ENCODE assay signal across 24 cellular contexts in genomic region chr1:204343850-204344249, GRCh38. TPM values are rescaled to one million over a fixed set of nuclear protein-coding genes. Genes with fewer than 3 reads are reported as not detected.
DNase-seq lines count a peak whose midpoint lies in the region; ATAC-seq, FAIRE-seq and TF ChIP-seq lines count a peak whose summit lies in the region.
"Had no signal": no experiment of that assay in that cellular context is flagged by ENCODE, and none has a peak within 500 bp of the region (broad histone marks: within the 10 kb centered on the region; RNA-seq: fewer than 3 reads in every experiment).

No MANE protein-coding gene starts in this region.

- H3K9me3 Mint-ChIP-seq in neural progenitor cell = no peaks in the 10 kb centered on the region
- H3K9me3 Mint-ChIP-seq in activated T-cell treated with anti-CD3 and anti-CD28 coated beads, Interleukin-2, amount 50 U/mL, for 72 hours = no peaks in the 10 kb centered on the region
- H3K9me3 Mint-ChIP-seq: T-cell had no signal

- no peaks in the 10 kb centered on the region for H3K36me3 ChIP-seq in K562 (ENCODE audit: control insufficient read depth, insufficient read depth, low read length)
- H3K36me3 ChIP-seq in neural progenitor cell = no peaks in the 10 kb centered on the region
- H3K36me3 ChIP-seq: BLaER1, SJSA1 had no signal

- peaks cover 5% of the 10 kb centered on the region for H3K27me3 Mint-ChIP-seq in neural progenitor cell (ENCODE audit: insufficient read depth, low read depth)
- peaks cover 12% of the 10 kb centered on the region for H3K27me3 Mint-ChIP-seq in activated T-cell treated with anti-CD3 and anti-CD28 coated beads, Interleukin-2, amount 50 U/mL, for 72 hours (ENCODE audit: low read depth)

- peaks cover 2% of the 10 kb centered on the region for H3K36me3 Mint-ChIP-seq in neural progenitor cell
- no peaks in the 10 kb centered on the region for H3K36me3 Mint-ChIP-seq in activated T-cell treated with anti-CD3 and anti-CD28 coated beads, Interleukin-2, amount 50 U/mL, for 72 hours (ENCODE audit: insufficient read depth in 2 of 2)
- H3K36me3 Mint-ChIP-seq: CD4-positive, CD25-positive, alpha-beta regulatory T cell; T-cell had no signal

- WGBS in K562 (ENCODE audit: insufficient coverage, low coverage, missing lambda C conversion rate) = 0% methylated on average over 5 of the region's 5 CpGs

- no peaks in the 10 kb centered on the region for H3K9me1 ChIP-seq in K562 (ENCODE audit: control insufficient read depth, insufficient read depth, low read length)

- H3K4me1 Mint-ChIP-seq in neural progenitor cell = peaks cover 89% of the 10 kb centered on the region
- H3K4me1 Mint-ChIP-seq in activated T-cell treated with anti-CD3 and anti-CD28 coated beads, Interleukin-2, amount 50 U/mL, for 72 hours (ENCODE audit: low read depth) = peaks cover 7% of the 10 kb centered on the region
- H3K4me1 Mint-ChIP-seq: CD4-positive, CD25-positive, alpha-beta regulatory T cell; T-cell had no signal

- POLR2A ChIA-PET in K562 (lab: Yijun Ruan, JAX) = interaction anchor here (0.7 to 3.2 kb wide), 5 partner anchors 11 to 181 kb away, joined by 3 to 16 read pairs (median 3); no protein-coding TSS in a partner anchor

- no peak for TF ChIP-seq CTCF in K562 (IDR thresholded peaks at IDR 0.05 in 2 of 3, conservative IDR thresholded peaks at IDR 0.05 in 1 of 3; ENCODE audit: insufficient read depth in 2 of 3, low read depth in 1 of 3, low read length in 3 of 3)
- TF ChIP-seq CTCF in neural progenitor cell (IDR thresholded peaks at IDR 0.05) = no peak

- no peak for TF ChIP-seq EP300 in K562 (IDR thresholded peaks at IDR 0.05; ENCODE audit: low read length)

- H3K27ac ChIP-seq in K562 (ENCODE audit: extremely low read depth, low read depth, low read length) = no peak overlapping the region
- H3K27ac ChIP-seq in neural progenitor cell = no peak overlapping the region
- H3K27ac ChIP-seq: BLaER1, HL-60, PC-9, SJSA1 had no signal

- in situ Hi-C loops in K562 (cut with MboI) = no loop called here

- H3K9ac ChIP-seq in K562 (ENCODE audit: insufficient read depth in 1 of 2, low read depth in 2 of 2, low read length in 2 of 2) = no peak overlapping the region
- no peak overlapping the region for H3K9ac ChIP-seq in neural progenitor cell
- H3K9ac ChIP-seq: BLaER1 had no signal

- peak overlapping the region; percentile 14 for H3K27ac Mint-ChIP-seq in neural progenitor cell
- H3K27ac Mint-ChIP-seq in activated T-cell treated with anti-CD3 and anti-CD28 coated beads, Interleukin-2, amount 50 U/mL, for 72 hours = no peak overlapping the region
- H3K27ac Mint-ChIP-seq: T-cell had no signal

- no TSS peak for BruUV-seq in K562 (replicated peaks; lab: Mats Ljungman, UMichigan)

- H4K20me1 ChIP-seq in K562 (replicated peaks; ENCODE audit: control insufficient read depth, insufficient read depth, low read length) (0 out of 2 replicates have a peak, but pooled peaks cover 3% of the 10 kb centered on the region), neural progenitor cell (ENCODE audit: low read depth) (no peaks in the 10 kb centered on the region)
- H4K20me1 ChIP-seq: BLaER1 had no signal

- H3K79me2 ChIP-seq in K562 (ENCODE audit: control insufficient read depth, insufficient read depth, low read length) (no peaks in the 10 kb centered on the region), neural progenitor cell (ENCODE audit: low read depth) (no peaks in the 10 kb centered on the region)

- no peak for TF ChIP-seq RAD21 in K562 (CRISPR knock-in tag; conservative IDR thresholded peaks at IDR 0.05 in 1 of 2, IDR thresholded peaks at IDR 0.05 in 1 of 2)

- CTCF ChIA-PET in K562 (lab: Yijun Ruan, JAX; ENCODE audit: low intra/inter-chr PET ratio) = no interaction called here

- intact Hi-C loops in K562 (cut with micrococcal nuclease) = no loop called here

- H3K4me3 Mint-ChIP-seq in neural progenitor cell = no peak overlapping the region
- H3K4me3 Mint-ChIP-seq in activated T-cell treated with anti-CD3 and anti-CD28 coated beads, Interleukin-2, amount 50 U/mL, for 72 hours = no peak overlapping the region
- H3K4me3 Mint-ChIP-seq: CD4-positive, CD25-positive, alpha-beta regulatory T cell; T-cell had no signal

- no peak for ATAC-seq in K562
- ATAC-seq in GM21737 (IDR thresholded peaks at IDR 0.05; ENCODE audit: unreplicated experiment) = no peak
- ATAC-seq in activated T-cell treated with anti-CD3 and anti-CD28 coated beads, Interleukin-2, amount 50 U/mL, for 72 hours (replicated peaks in 1 of 2) = no peak
- ATAC-seq: Right ventricle myocardium inferior, T-cell had no signal

- peaks cover 9% of the 10 kb centered on the region for H3F3A ChIP-seq in neural progenitor cell (ENCODE audit: low read depth)

- H3K4me3 ChIP-seq in K562 (no peak overlapping the region), neural progenitor cell (no peak overlapping the region)
- H3K4me3 ChIP-seq: BLaER1, PC-9, SJSA1 had no signal

- H3K9me3 ChIP-seq in K562 (replicated peaks; ENCODE audit: control insufficient read depth, insufficient read depth, low read depth, low read length) = no peaks in the 10 kb centered on the region
- no peaks in the 10 kb centered on the region for H3K9me3 ChIP-seq in neural progenitor cell (ENCODE audit: low read depth)
- H3K9me3 ChIP-seq: BLaER1, SJSA1 had no signal

- H3K27me3 ChIP-seq in K562 (ENCODE audit: control insufficient read depth in 2 of 2, insufficient read depth in 2 of 2, low read length in 2 of 2) (peaks cover 49 to 60% of the 10 kb centered on the region in 2 experiments), neural progenitor cell (peaks cover 8% of the 10 kb centered on the region)
- H3K27me3 ChIP-seq: BLaER1, SJSA1 had no signal

- DNase-seq in NCI-H510A treated with DMSO at 0.1 percent for 48 hours (lab: John Stamatoyannopoulos, UW) (peak; percentile 8), NCI-H510A (lab: John Stamatoyannopoulos, UW) (no peak), NCI-H1694 (lab: John Stamatoyannopoulos, UW) (peak; percentile 27), K562 (ENCODE audit: extremely low read depth in 1 of 4, low spot score in 3 of 4) (no peak), neural progenitor cell (ENCODE audit: low spot score) (no peak), NCI-H1417 treated with DMSO at 0.1 percent for 48 hours (lab: John Stamatoyannopoulos, UW) (no peak)
- no peak for DNase-seq in activated T-cell treated with anti-CD3 and anti-CD28 coated beads, Interleukin-2, amount 50 U/mL, for 72 hours
- DNase-seq: CD4-positive, CD25-positive, alpha-beta regulatory T cell; GOT3; Kasumi-1; NCI-H1092 treated with DMSO at 0.1 percent for 48 hours; NCI-H1436 treated with DMSO at 0.1 percent for 48 hours; NCI-H2227 treated with DMSO at 0.1 percent for 48 hours; NCI-H524 treated with DMSO at 0.1 percent for 48 hours; NCI-H774; PC-9; T-cell had no signal

- H3K4me2 ChIP-seq in K562 (ENCODE audit: insufficient read depth, low read length) (no peak overlapping the region), neural progenitor cell (no peak overlapping the region)
- H3K4me2 ChIP-seq: BLaER1, PC-9 had no signal

- TF ChIP-seq POLR2A in K562 (conservative IDR thresholded peaks at IDR 0.05) = no peak

- H3K4me1 ChIP-seq in K562 (replicated peaks in 1 of 2; ENCODE audit: control insufficient read depth in 2 of 2, insufficient read depth in 2 of 2, low read length in 2 of 2) (no peaks in the 10 kb centered on the region; a peak in 3 of 5 replicates), neural progenitor cell (peaks cover 27% of the 10 kb centered on the region)

- no peak for FAIRE-seq in K562 (lab: Jason Lieb, UNC)
- FAIRE-seq: D721Med, G401.6 had no signal

- H2AFZ ChIP-seq in K562 (ENCODE audit: low read depth, low read length) (no peak overlapping the region), neural progenitor cell (replicated peaks) (no peak overlapping the region)
- H2AFZ ChIP-seq: PC-9 had no signal

TF ChIP-seq in K562, 482 proteins besides CTCF, POLR2A, EP300 and RAD21 (continues in another document):
- no peak for TF ChIP-seq MNT (conservative IDR thresholded peaks at IDR 0.05)
- TF ChIP-seq ZNF586 (CRISPR knock-in tag; conservative IDR thresholded peaks at IDR 0.05) = no peak
- TF ChIP-seq NFATC3 (IDR thresholded peaks at IDR 0.05) = no peak

RNA-seq across cellular contexts. Expression of gene PLEKHA6, which starts 15.9 kb away (rescaled TPM):
- total RNA-seq in K562 (2011; cell fraction: chromatin; rRNA removed; ENCODE audit: low replicate concordance) = 0.09 and 0.14 TPM in 2 replicates
- total RNA-seq in K562 (2011; cell fraction: nucleolus; rRNA removed) = 0.17 TPM in 1 of 2 replicates, not detected in the other
- total RNA-seq in K562 (2011; cell fraction: nucleoplasm; rRNA removed) = 0.15 TPM in 1 of 2 replicates, not detected in the other
- total RNA-seq in K562 (2014; rRNA removed) (not detected in 2 replicates), K562 (2014; rRNA removed; fragmentation: Illumina TruSeq; extraction: Trizol) (not detected in 2 replicates), K562 (2015; rRNA removed; fragmentation: Illumina TruSeq; extraction: Trizol) (0.04 and 0.34 TPM in 2 replicates), K562 (2021) (0.29 and 0.33 TPM in 2 replicates), neural progenitor cell (ENCODE audit: low replicate concordance) (0.58 and 1.5 TPM in 2 replicates)
- polyA plus RNA-seq in K562 (2011; rRNA removed) (0.01 TPM in 2 replicates), K562 (2014; fragmentation: Illumina TruSeq; extraction: Trizol) (not detected in 2 replicates), K562 (2014; fragmentation: Nextera tagmentation; extraction: Ambion mirVana) (under 1 TPM in 1 of 2 experiments, not detected in 1; under 0.01 TPM), K562 (2014; rRNA removed) (0.01 TPM in 1 of 2 replicates, not detected in the other)
- polyA plus RNA-seq in K562 (2011; cell fraction: cytosol; rRNA removed) = 0.01 TPM in 1 of 2 replicates, not detected in the other
- 0.06 and 0.24 TPM in 2 replicates for polyA plus RNA-seq in K562 (2011; cell fraction: nucleus; rRNA removed)
- 0.21 and 0.35 TPM in 2 replicates for polyA plus RNA-seq in K562 (2012)
- polyA minus RNA-seq in K562 (2011; rRNA and poly(A)+ RNA removed) = 0.04 and 0.06 TPM in 2 replicates
- not detected in 2 replicates for polyA minus RNA-seq in K562 (2011; cell fraction: cytosol; rRNA and poly(A)+ RNA removed)
- polyA minus RNA-seq in K562 (2011; cell fraction: nucleus; rRNA and poly(A)+ RNA removed) = under 0.01 and 0.11 TPM in 2 replicates
- 1 to 10 TPM in 1 of 2 donors, under 1 TPM in 1; 0.31 to 3.4 TPM for total RNA-seq in activated T-cell treated with anti-CD3 and anti-CD28 coated beads, Interleukin-2, amount 50 U/mL, for 72 hours
- polyA plus RNA-seq: CD4-positive, CD25-positive, alpha-beta regulatory T cell had no signal

Comparison
In these comparisons a context has a peak if more than half of its experiments do, and no peak if none do; other contexts are left out.
1. DNase-seq: peak in NCI-H510A treated with DMSO at 0.1 percent for 48 hours (single experiment) and NCI-H1694 (single experiment); none in NCI-H510A (single experiment), K562 (0 of 4), neural progenitor cell (single experiment), NCI-H1417 treated with DMSO at 0.1 percent for 48 hours (single experiment) and activated T-cell treated with anti-CD3 and anti-CD28 coated beads, Interleukin-2, amount 50 U/mL, for 72 hours (0 of 2).